Comparison of ENCODE assay signal across 12 cellular contexts in genomic region chr12:98606367-98606985, GRCh38. TPM values are rescaled to one million over a fixed set of nuclear protein-coding genes. Genes with fewer than 3 reads are reported as not detected.
A peak's percentile ranks its signal among the peaks of the same experiment; 100 is the strongest.
DNase-seq lines count a peak whose midpoint lies in the region; ATAC-seq, FAIRE-seq and TF ChIP-seq lines count a peak whose summit lies in the region.
"Had no signal": no experiment of that assay in that cellular context is flagged by ENCODE, and none has a peak within 500 bp of the region (broad histone marks: within the 10 kb centered on the region; RNA-seq: fewer than 3 reads in every experiment).

No MANE protein-coding gene starts in this region.

- peaks cover 5% of the 10 kb centered on the region for H3K27me3 Mint-ChIP-seq in GM23338 (ENCODE audit: insufficient read depth, low read depth, poor library complexity)
- H3K27me3 Mint-ChIP-seq: activated naive CD4-positive, alpha-beta T cell treated with anti-CD3 and anti-CD28 coated beads, Interleukin-2, amount 10 ng/mL, durations not matched to agents 7 days and 5 days had no signal

- peaks cover 17% of the 10 kb centered on the region for H3F3A ChIP-seq in GM23338 (replicated peaks; ENCODE audit: low read depth)

- no peaks in the 10 kb centered on the region for H3K9me3 ChIP-seq in A549
- no peaks in the 10 kb centered on the region for H3K9me3 ChIP-seq in OCI-LY7 (ENCODE audit: low read length)
- H3K9me3 ChIP-seq: vagina had no signal

- H3K4me2 ChIP-seq in A549, result no peak overlapping the region
- no peak overlapping the region for H3K4me2 ChIP-seq in OCI-LY7 (ENCODE audit: low read length)
- H3K4me2 ChIP-seq in GM23338, result no peak overlapping the region

- H4K20me1 ChIP-seq in OCI-LY7 (ENCODE audit: insufficient read depth, low read length) (no peaks in the 10 kb centered on the region; the same call in 1 of the 2 replicates), GM23338 (replicated peaks; ENCODE audit: insufficient read depth) (peaks cover 4% of the 10 kb centered on the region)

- CTCF ChIA-PET in A549 (lab: Yijun Ruan, JAX), result interaction anchor here (0.7 to 5.4 kb wide), 11 partner anchors 10 to 393 kb away, joined by 3 to 22 read pairs (median 4); partner anchors contain the start of gene SLC25A3
- CTCF ChIA-PET in OCI-LY7 (lab: Charles Lee; ENCODE audit: unreplicated experiment), result no interaction called here

- no peaks in the 10 kb centered on the region for H3K4me1 Mint-ChIP-seq in GM23338

- POLR2A ChIA-PET in A549 (lab: Yijun Ruan, JAX), result interaction anchor here (3.0 kb wide), 1 partner anchor 13 kb away, joined by 13 read pairs; the partner anchor contains the start of gene SLC25A3
- POLR2A ChIA-PET in OCI-LY7 (lab: Charles Lee), result interaction anchor here (0.7 to 3.2 kb wide), 3 partner anchors 11 to 756 kb away, joined by 3 to 23 read pairs (median 6); partner anchors contain the start of gene SLC25A3

- no peak overlapping the region for H3K27ac Mint-ChIP-seq in GM23338

- BruUV-seq in OCI-LY7 (replicated peaks; lab: Mats Ljungman, UMichigan), result no TSS peak

- TF ChIP-seq CTCF in A549 (IDR thresholded peaks at IDR 0.05) (no peak; the same call in 2 of the 3 replicates), OCI-LY7 (conservative IDR thresholded peaks at IDR 0.05; ENCODE audit: low read length) (peak; percentile 49), fibroblast of mammary gland (conservative IDR thresholded peaks at IDR 0.05; ENCODE audit: control insufficient read depth, insufficient read depth, low read depth, low read length) (peak; percentile 3), GM23338 (conservative IDR thresholded peaks at IDR 0.05; ENCODE audit: low read depth in 2 of 2) (no peak)

- H3K4me3 ChIP-seq in A549 (no peak overlapping the region), OCI-LY7 (ENCODE audit: low read depth, low read length, poor library complexity, severe bottlenecking) (no peak overlapping the region), fibroblast of mammary gland (ENCODE audit: control insufficient read depth, low read depth, low read length) (no peak overlapping the region), GM23338 (no peak overlapping the region)
- H3K4me3 ChIP-seq: vagina had no signal

- no peak overlapping the region for H3K4me3 Mint-ChIP-seq in GM23338
- H3K4me3 Mint-ChIP-seq: activated CD8-positive, alpha-beta T cell treated with anti-CD3 and anti-CD28 coated beads, Interleukin-2, amount 10 ng/mL, durations not matched to agents 7 days and 5 days; activated naive CD4-positive, alpha-beta T cell treated with anti-CD3 and anti-CD28 coated beads, Interleukin-2, amount 10 ng/mL, durations not matched to agents 7 days and 5 days had no signal

- H3K4me1 ChIP-seq in A549, result no peaks in the 10 kb centered on the region
- H3K4me1 ChIP-seq in OCI-LY7 (ENCODE audit: insufficient read depth, low read length, poor library complexity, severe bottlenecking), result no peaks in the 10 kb centered on the region
- no peaks in the 10 kb centered on the region for H3K4me1 ChIP-seq in GM23338 (ENCODE audit: insufficient read depth)
- H3K4me1 ChIP-seq: vagina had no signal

- H3K36me3 ChIP-seq in OCI-LY7 (ENCODE audit: insufficient read depth, low read length) (peaks cover 37% of the 10 kb centered on the region), GM23338 (ENCODE audit: insufficient read depth) (peaks cover 22% of the 10 kb centered on the region)

- no peak for FAIRE-seq in A549 (lab: Jason Lieb, UNC)
- peak; percentile 43 for FAIRE-seq in GM12891 (lab: Jason Lieb, UNC)

- ATAC-seq in A549 (peak; percentile 32 to 33; a peak in 4 of 6 replicates), GM21367 (IDR thresholded peaks at IDR 0.05; ENCODE audit: unreplicated experiment) (no peak), GM23338 (no peak)

- TF ChIP-seq RAD21 in A549 (conservative IDR thresholded peaks at IDR 0.05 in 1 of 2, IDR thresholded peaks at IDR 0.05 in 1 of 2), result peak; percentile 26 to 36; a peak in 2 of 5 replicates

- no peaks in the 10 kb centered on the region for H3K9me2 ChIP-seq in OCI-LY7 (ENCODE audit: insufficient read depth, low read length)
- no peaks in the 10 kb centered on the region for H3K9me2 ChIP-seq in GM23338 (ENCODE audit: insufficient read depth)

- intact Hi-C loops in OCI-LY7 (cut with micrococcal nuclease; ENCODE audit: unreplicated experiment), result no loop called here

- TF ChIP-seq POLR2A in A549 (IDR thresholded peaks at IDR 0.05; ENCODE audit: low read length), result no peak
- TF ChIP-seq POLR2A in GM12891 (IDR thresholded peaks at IDR 0.05; ENCODE audit: low read depth, low read length), result no peak

- H2AFZ ChIP-seq in OCI-LY7 (ENCODE audit: low read length), result no peak overlapping the region
- no peak overlapping the region for H2AFZ ChIP-seq in GM23338

- H3K27ac ChIP-seq in A549, result no peak overlapping the region
- H3K27ac ChIP-seq in OCI-LY7 (ENCODE audit: low read depth, low read length, poor library complexity, severe bottlenecking), result no peak overlapping the region
- H3K27ac ChIP-seq in GM23338 (ENCODE audit: low read depth), result no peak overlapping the region
- H3K27ac ChIP-seq: vagina had no signal

- TF ChIP-seq EP300 in A549 (IDR thresholded peaks at IDR 0.05), result no peak

- H3K9me3 Mint-ChIP-seq in GM23338, result no peaks in the 10 kb centered on the region
- H3K9me3 Mint-ChIP-seq: activated naive CD4-positive, alpha-beta T cell treated with anti-CD3 and anti-CD28 coated beads, Interleukin-2, amount 10 ng/mL, durations not matched to agents 7 days and 5 days had no signal

- no peaks in the 10 kb centered on the region; the same call in 1 of the 2 replicates for H3K79me2 ChIP-seq in OCI-LY7 (ENCODE audit: insufficient read depth, low read depth, low read length)
- H3K79me2 ChIP-seq in GM23338 (replicated peaks; ENCODE audit: insufficient read depth), result no peaks in the 10 kb centered on the region

- DNase-seq in A549 (ENCODE audit: low read depth in 1 of 2, low spot score in 1 of 2) (no peak), GM12891 (ENCODE audit: insufficient read length, low spot score) (no peak), OCI-LY7 (ENCODE audit: low spot score) (no peak), fibroblast of mammary gland (ENCODE audit: low read depth) (peak; percentile 12), foreskin melanocyte (no peak), GM23338 (ENCODE audit: low spot score) (no peak)
- DNase-seq in stimulated activated CD4-positive, alpha-beta T cell treated with anti-CD3 and anti-CD28 coated beads, Interleukin-2, amount 100 ng/mL, for 24 hours, result no peak
- DNase-seq: activated CD8-positive, alpha-beta T cell treated with anti-CD3 and anti-CD28 coated beads, Interleukin-2, amount 10 ng/mL, durations not matched to agents 7 days and 5 days; activated naive CD4-positive, alpha-beta T cell treated with anti-CD3 and anti-CD28 coated beads, Interleukin-2, amount 10 ng/mL, durations not matched to agents 7 days and 5 days; cerebellar nuclear complex had no signal

- WGBS in A549 (ENCODE audit: missing lambda C conversion rate), result 65% methylated on average over 2 of the region's 2 CpGs

- H3K27me3 ChIP-seq in GM23338 (ENCODE audit: insufficient read depth), result no peaks in the 10 kb centered on the region
- H3K27me3 ChIP-seq: vagina had no signal

- peaks cover 31% of the 10 kb centered on the region for H3K36me3 Mint-ChIP-seq in GM23338 (ENCODE audit: low read depth)

TF ChIP-seq in A549, 52 proteins besides CTCF, POLR2A, EP300 and RAD21 (continues in another document):
- no peak for TF ChIP-seq SREBF2 (IDR thresholded peaks at IDR 0.05)
- TF ChIP-seq ZNF302 (CRISPR knock-in tag; IDR thresholded peaks at IDR 0.05), result no peak
- TF ChIP-seq CEBPB (IDR thresholded peaks at IDR 0.05), result no peak
- TF ChIP-seq TP53 (CRISPR knock-in tag; IDR thresholded peaks at IDR 0.05), result no peak

TF ChIP-seq in GM12891, 5 proteins besides CTCF, POLR2A, EP300 and RAD21:
- no peak for TF ChIP-seq PAX5 (IDR thresholded peaks at IDR 0.05; ENCODE audit: insufficient read depth, low read length, severe bottlenecking)
- no peak for TF ChIP-seq POU2F2 (IDR thresholded peaks at IDR 0.05; ENCODE audit: low read depth, low read length)

TF ChIP-seq in GM23338, 12 proteins besides CTCF, POLR2A, EP300 and RAD21 (continues in another document):
- no peak for TF ChIP-seq ZNF114 (CRISPR knock-in tag; IDR thresholded peaks at IDR 0.05)
- no peak for TF ChIP-seq POLR2AphosphoS5 (IDR thresholded peaks at IDR 0.05; ENCODE audit: low read depth)
- TF ChIP-seq CREB1 (CRISPR knock-in tag; IDR thresholded peaks at IDR 0.05; ENCODE audit: low read depth), result no peak

RNA-seq across cellular contexts. Expression of gene SLC25A3, which starts 13.0 kb away (rescaled TPM):
- 1,065 and 1,232 TPM in 2 replicates for polyA plus RNA-seq in A549 (2011; rRNA removed)
- 621 and 661 TPM in 2 replicates for polyA plus RNA-seq in A549 (2012; cell fraction: cytosol; rRNA removed)
- polyA plus RNA-seq in A549 (2012; cell fraction: nucleus; rRNA removed), result 923 and 1,290 TPM in 2 replicates
- 755 to 799 TPM (median 790 TPM) in 3 replicates for polyA plus RNA-seq in A549 (2017; fragmentation: RNase III; extraction: RNeasy Plus Mini Kit Qiagen cat#74134 plus additional on column Dnase treatment)
- 461 and 489 TPM in 2 replicates for polyA minus RNA-seq in A549 (2011; rRNA and poly(A)+ RNA removed)
- polyA plus RNA-seq in GM12891 (2012; ENCODE audit: low read depth, missing spikeins), result 590 TPM
- total RNA-seq in OCI-LY7 (2014; rRNA removed; shearing (Covaris generic)), result 332 and 355 TPM in 2 replicates
- total RNA-seq in OCI-LY7 (2022), result 440 and 476 TPM in 2 replicates
- 703 and 844 TPM in 2 replicates for total RNA-seq in GM23338 (2014; rRNA removed; shearing (Covaris generic))
- 676 and 732 TPM in 2 replicates for polyA plus RNA-seq in GM23338 (2016; fragmentation: Nextera tagmentation; extraction: Ambion mirVana)

RNA-seq across cellular contexts. Expression of gene IKBIP, which starts 38.1 kb away (rescaled TPM):
- polyA plus RNA-seq in A549 (2011; rRNA removed) (41.1 and 67.6 TPM in 2 replicates), A549 (2017; fragmentation: RNase III; extraction: RNeasy Plus Mini Kit Qiagen cat#74134 plus additional on column Dnase treatment) (58.7 to 59.3 TPM (median 59.1 TPM) in 3 replicates), GM23338 (2016; fragmentation: Nextera tagmentation; extraction: Ambion mirVana) (22.5 and 24.1 TPM in 2 replicates)
- polyA plus RNA-seq in A549 (2012; cell fraction: cytosol; rRNA removed), result 16.1 and 16.6 TPM in 2 replicates
- polyA plus RNA-seq in A549 (2012; cell fraction: nucleus; rRNA removed), result 9.6 and 11.5 TPM in 2 replicates
- 3.9 and 4.0 TPM in 2 replicates for polyA minus RNA-seq in A549 (2011; rRNA and poly(A)+ RNA removed)
- 15.1 TPM for polyA plus RNA-seq in GM12891 (2012; ENCODE audit: low read depth, missing spikeins)
- 18.3 and 25.1 TPM in 2 replicates for total RNA-seq in OCI-LY7 (2014; rRNA removed; shearing (Covaris generic))
- total RNA-seq in OCI-LY7 (2022), result 25.5 and 26.6 TPM in 2 replicates
- 15.4 and 17.8 TPM in 2 replicates for total RNA-seq in GM23338 (2014; rRNA removed; shearing (Covaris generic))

RNA-seq across cellular contexts. Expression of gene APAF1, which starts 38.6 kb away (rescaled TPM):
- polyA plus RNA-seq in A549 (2011; rRNA removed) (12.9 and 15.7 TPM in 2 replicates), A549 (2017; fragmentation: RNase III; extraction: RNeasy Plus Mini Kit Qiagen cat#74134 plus additional on column Dnase treatment) (12.4 to 13.2 TPM (median 13.0 TPM) in 3 replicates), GM23338 (2016; fragmentation: Nextera tagmentation; extraction: Ambion mirVana) (12.0 and 14.9 TPM in 2 replicates)
- polyA plus RNA-seq in A549 (2012; cell fraction: cytosol; rRNA removed), result 3.8 and 5.2 TPM in 2 replicates
- 4.7 and 7.2 TPM in 2 replicates for polyA plus RNA-seq in A549 (2012; cell fraction: nucleus; rRNA removed)
- polyA minus RNA-seq in A549 (2011; rRNA and poly(A)+ RNA removed), result 8.3 and 10.2 TPM in 2 replicates
- polyA plus RNA-seq in GM12891 (2012; ENCODE audit: low read depth, missing spikeins), result 4.4 TPM
- total RNA-seq in OCI-LY7 (2014; rRNA removed; shearing (Covaris generic)), result 14.7 and 16.0 TPM in 2 replicates
- 26.5 and 28.6 TPM in 2 replicates for total RNA-seq in OCI-LY7 (2022)
- total RNA-seq in GM23338 (2014; rRNA removed; shearing (Covaris generic)), result 31.2 and 34.0 TPM in 2 replicates

Comparison
In these comparisons a context has a peak if more than half of its experiments do, and no peak if none do; other contexts are left out.
1. ATAC-seq: peak in A549 (2 of 2); none in GM21367 (single experiment) and GM23338 (single experiment).
2. CTCF ChIP-seq: peak in OCI-LY7 (single experiment) and fibroblast of mammary gland (single experiment); none in A549 (single experiment) and GM23338 (0 of 2).